ENCODE assay signal across 35 cellular contexts in genomic region chr14:55233591-55233990, GRCh38.
"Had no signal": no experiment of that assay in that cellular context is flagged by ENCODE, and none has a peak within 500 bp of the region (broad histone marks: within the 10 kb centered on the region; RNA-seq: fewer than 3 reads in every experiment).

No MANE protein-coding gene starts in this region.

- H3K27ac ChIP-seq: KMS-11 had no signal

- DNase-seq: Karpas-422, Kasumi-1, KG1, MG63, MM.1S, MV-4-11, NCI-H1048, NCI-H1092, NCI-H1092 treated with DMSO at 0.1 percent for 48 hours, NCI-H1105, NCI-H1105 treated with DMSO at 0.1 percent for 48 hours, NCI-H1417, NCI-H1417 treated with DMSO at 0.1 percent for 48 hours, NCI-H1436, NCI-H1436 treated with DMSO at 0.1 percent for 48 hours, NCI-H146, NCI-H1694, NCI-H1694 treated with DMSO at 0.1 percent for 48 hours, NCI-H187, NCI-H187 treated with DMSO at 0.1 percent for 48 hours, NCI-H1930, NCI-H2029, NCI-H2029 treated with DMSO at 0.1 percent for 48 hours, NCI-H2081, NCI-H2081 treated with DMSO at 0.1 percent for 48 hours, NCI-H2107, NCI-H2171, NCI-H2171 treated with DMSO at 0.1 percent for 48 hours, NCI-H2227 treated with DMSO at 0.1 percent for 48 hours, NCI-H226, NCI-H345, NCI-H446, NCI-H446 treated with DMSO at 0.1 percent for 48 hours, NCI-H510A had no signal

- H3K36me3 ChIP-seq: MG63 had no signal

- H3K9me3 ChIP-seq: MG63 had no signal

- H3K4me3 ChIP-seq: MG63 had no signal
